ENCODE assay signal across 10 cellular contexts in the genomic region with DNA sequence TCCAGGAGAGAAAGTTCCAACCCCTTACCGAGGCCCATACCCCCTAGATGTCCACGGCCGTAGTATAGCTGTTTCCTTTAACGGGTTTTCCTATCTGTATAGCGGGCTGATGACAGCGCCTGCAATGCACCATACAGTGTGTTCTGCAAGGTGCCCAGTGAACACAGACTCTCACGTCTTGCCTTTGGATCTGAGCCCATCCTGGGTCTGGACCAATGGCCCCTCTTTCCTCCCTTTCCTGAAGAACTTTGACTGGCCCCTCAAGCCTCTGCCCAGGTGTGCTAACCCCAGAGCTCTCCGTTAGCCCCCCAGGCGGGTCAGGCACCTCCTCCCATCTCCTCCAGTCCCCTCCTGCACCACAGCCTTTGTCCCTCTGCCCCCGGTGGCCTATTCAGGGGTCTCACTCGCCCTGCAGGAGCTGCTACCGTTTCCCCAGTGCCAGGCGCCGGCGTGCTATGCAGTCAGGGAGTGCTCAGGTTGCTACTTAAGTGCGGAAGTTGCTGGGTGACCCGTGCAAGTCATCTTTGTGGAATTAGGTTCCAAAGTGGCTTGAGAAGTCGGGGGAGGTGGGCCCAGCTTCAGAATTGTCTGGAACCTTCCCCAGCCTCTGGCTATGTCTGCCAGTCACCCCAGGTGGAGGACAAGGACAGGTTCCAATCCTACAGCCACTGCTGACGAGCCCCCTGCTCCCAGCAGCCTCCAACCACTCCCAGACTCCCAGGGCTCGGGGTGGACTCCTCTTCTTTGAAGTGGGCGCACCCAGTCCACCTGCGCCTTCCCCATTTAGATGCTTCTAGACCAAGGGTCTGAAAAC. TPM values are rescaled to one million over a fixed set of nuclear protein-coding genes. Genes with fewer than 3 reads are reported as not detected.
DNase-seq lines count a peak whose midpoint lies in the region; ATAC-seq, FAIRE-seq and TF ChIP-seq lines count a peak whose summit lies in the region.
"Had no signal": no experiment of that assay in that cellular context is flagged by ENCODE, and none has a peak within 500 bp of the region (broad histone marks: within the 10 kb centered on the region; RNA-seq: fewer than 3 reads in every experiment).

No MANE protein-coding gene starts in this region.

- H3K27ac ChIP-seq in PC-3 (ENCODE audit: low read length) (no peak overlapping the region), H1 (ENCODE audit: low read depth, low read length) (no peak overlapping the region), osteoblast (ENCODE audit: low read depth, low read length) (no peak overlapping the region)

- H2BK120ac ChIP-seq in H1 (replicated peaks; ENCODE audit: low read depth, low read length) = no peak overlapping the region

- no peaks in the 10 kb centered on the region for H4K20me1 ChIP-seq in PC-3 (ENCODE audit: low read length)
- peaks cover 3 to 13% of the 10 kb centered on the region in 2 experiments for H4K20me1 ChIP-seq in H1 (replicated peaks in 1 of 2; ENCODE audit: control insufficient read depth in 1 of 2, insufficient read depth in 2 of 2, low read length in 2 of 2)
- H4K20me1 ChIP-seq in osteoblast (ENCODE audit: insufficient read depth, low read length) = peaks cover 17% of the 10 kb centered on the region

- no peak overlapping the region for H3K18ac ChIP-seq in H1 (ENCODE audit: extremely low read depth, low read length)

- H3K36me3 ChIP-seq in PC-3 (ENCODE audit: low read depth, low read length) = peaks cover 53% of the 10 kb centered on the region
- H3K36me3 ChIP-seq in H1 (ENCODE audit: control insufficient read depth in 2 of 4, insufficient read depth in 4 of 4, low read length in 3 of 4) = peaks cover 3 to 8% (median 4%) of the 10 kb centered on the region in 4 experiments; a peak in 5 of 8 replicates
- H3K36me3 ChIP-seq in osteoblast (ENCODE audit: insufficient read depth, low read length) = peaks cover 13% of the 10 kb centered on the region

- H2BK5ac ChIP-seq in H1 (ENCODE audit: low read depth, low read length) = no peak overlapping the region

- BruUV-seq in PC-3 (replicated peaks; lab: Mats Ljungman, UMichigan) = no TSS peak

- TF ChIP-seq RAD21 in H1 (IDR thresholded peaks at IDR 0.05 in 1 of 2, conservative IDR thresholded peaks at IDR 0.05 in 1 of 2; ENCODE audit: low read depth in 2 of 2, low read length in 2 of 2) = peak in 1 of 2 experiments; percentile 12; a peak in 1 of 4 replicates

- no peak overlapping the region for H4K5ac ChIP-seq in H1 (ENCODE audit: insufficient read length, low read depth, low read length)

- intact Hi-C loops in PC-3 (cut with micrococcal nuclease) = loop anchor here (1.0 to 2.0 kb wide), 4 partner anchors 32 to 554 kb away; no protein-coding TSS in a partner anchor

- H2BK12ac ChIP-seq in H1 (ENCODE audit: low read depth, low read length) = no peak overlapping the region

- CTCF ChIA-PET in PC-3 (lab: Charles Lee) (interaction anchor here (0.7 to 0.9 kb wide), 2 partner anchors 54 to 56 kb away, joined by 3 to 12 read pairs; no protein-coding TSS in a partner anchor), H1 (lab: Charles Lee; ENCODE audit: partially characterized antibody) (interaction anchor here (0.6 to 4.8 kb wide), 30 partner anchors 12 to 1023 kb away, joined by 3 to 28 read pairs (median 4); no protein-coding TSS in a partner anchor)

- no peak for TF ChIP-seq CTCF in D721Med (IDR thresholded peaks at IDR 0.05; ENCODE audit: insufficient read depth, missing control alignments)
- no peak for TF ChIP-seq CTCF in PC-3 (conservative IDR thresholded peaks at IDR 0.05; ENCODE audit: low read depth, low read length)
- peak; percentile 9 to 18 (median 10); a peak in 2 of 4 replicates for TF ChIP-seq CTCF in H1 (IDR thresholded peaks at IDR 0.05; ENCODE audit: control extremely low read depth in 1 of 3, insufficient read depth in 1 of 3, low read depth in 1 of 3, low read length in 3 of 3)
- no peak for TF ChIP-seq CTCF in osteoblast (IDR thresholded peaks at IDR 0.05; ENCODE audit: extremely low read depth, low read depth, low read length)

- H3K79me2 ChIP-seq in PC-3 (ENCODE audit: low read length) = peaks cover 11% of the 10 kb centered on the region
- peaks cover 0 to 2% of the 10 kb centered on the region in 2 experiments; a peak in 3 of 4 replicates for H3K79me2 ChIP-seq in H1 (ENCODE audit: control insufficient read depth in 1 of 2, insufficient read depth in 2 of 2, low read length in 2 of 2)
- H3K79me2 ChIP-seq in osteoblast (ENCODE audit: insufficient read depth, low read length) = no peaks in the 10 kb centered on the region

- no peak overlapping the region for H2AK5ac ChIP-seq in H1 (ENCODE audit: low read depth, low read length)

- no peak overlapping the region for H3K4me3 ChIP-seq in PC-3 (ENCODE audit: low read length)
- no peak overlapping the region for H3K4me3 ChIP-seq in H1 (ENCODE audit: extremely low read depth in 1 of 4, insufficient read depth in 2 of 4, low read depth in 3 of 4, low read length in 4 of 4)
- H3K4me3 ChIP-seq in osteoblast (ENCODE audit: insufficient read depth, low read length) = no peak overlapping the region

- ATAC-seq in PC-3 = no peak
- no peak for ATAC-seq in HG02884 (IDR thresholded peaks at IDR 0.05; ENCODE audit: unreplicated experiment)
- ATAC-seq in GM21723 (IDR thresholded peaks at IDR 0.05; ENCODE audit: unreplicated experiment) = no peak
- no peak for ATAC-seq in HG03354 (IDR thresholded peaks at IDR 0.05; ENCODE audit: poor library complexity, severe bottlenecking, unreplicated experiment)

- peaks cover 3% of the 10 kb centered on the region; the same call in 1 of the 2 replicates for H3K23me2 ChIP-seq in H1 (ENCODE audit: low read depth, low read length)

- H3F3A ChIP-seq in PC-3 (ENCODE audit: low read length, unreplicated experiment) = no peaks in the 10 kb centered on the region

- POLR2A ChIA-PET in PC-3 (lab: Charles Lee; ENCODE audit: unreplicated experiment) = no interaction called here
- POLR2A ChIA-PET in H1 (lab: Charles Lee; ENCODE audit: partially characterized antibody) = no interaction called here

- H3K79me1 ChIP-seq in H1 (ENCODE audit: low read depth, low read length) = peaks cover under 1% of the 10 kb centered on the region; the same call in 1 of the 2 replicates

- H3K4me1 ChIP-seq in PC-3 (ENCODE audit: insufficient read depth, low read length) = no peaks in the 10 kb centered on the region
- H3K4me1 ChIP-seq in H1 (replicated peaks in 1 of 4; ENCODE audit: control insufficient read depth in 3 of 4, insufficient read depth in 4 of 4, low read length in 3 of 4) = peaks cover 0 to 4% (median 2%) of the 10 kb centered on the region in 4 experiments; a peak in 3 of 7 replicates
- no peaks in the 10 kb centered on the region for H3K4me1 ChIP-seq in osteoblast (ENCODE audit: insufficient read depth, low read length)
- H3K4me1 ChIP-seq: Caco-2 had no signal

- no peak overlapping the region for H2BK20ac ChIP-seq in H1 (ENCODE audit: low read length)

- no peaks in the 10 kb centered on the region for H3K9me2 ChIP-seq in PC-3 (replicated peaks; ENCODE audit: low read length)

- FAIRE-seq in D721Med (lab: Jason Lieb, UNC) = no peak
- no peak for FAIRE-seq in H1 (lab: Jason Lieb, UNC)

- H3K9me3 ChIP-seq in PC-3 (ENCODE audit: low read length) (no peaks in the 10 kb centered on the region), H1 (ENCODE audit: insufficient read depth in 2 of 2, low read depth in 1 of 2, low read length in 1 of 2) (no peaks in the 10 kb centered on the region), osteoblast (ENCODE audit: low read depth, low read length) (no peaks in the 10 kb centered on the region)
- H3K9me3 ChIP-seq: Caco-2 had no signal

- no peak overlapping the region; the same call in 1 of the 2 replicates for H4K8ac ChIP-seq in H1 (ENCODE audit: extremely low read depth, insufficient read depth, low read length)

- peak; percentile 17 for DNase-seq in D721Med (ENCODE audit: insufficient read length, low spot score)
- peak; percentile 10 for DNase-seq in PC-3
- DNase-seq in H1 (ENCODE audit: low read depth in 1 of 2, low spot score in 2 of 2) = peak in 1 of 2 experiments; percentile 57
- peak; percentile 87 for DNase-seq in osteoblast (ENCODE audit: insufficient read length, low spot score, missing footprints)
- no peak for DNase-seq in GM19240 (ENCODE audit: insufficient read length, low spot score)

- H2BK15ac ChIP-seq in H1 (ENCODE audit: low read length) = no peak overlapping the region

- no peak overlapping the region for H4K91ac ChIP-seq in H1 (replicated peaks; ENCODE audit: insufficient read length, low read length)

- H3K4ac ChIP-seq in H1 (replicated peaks; ENCODE audit: insufficient read length, low read depth, low read length) = no peak overlapping the region

- WGBS in H1 (ENCODE audit: extremely low coverage in 1 of 2, insufficient coverage in 1 of 2, insufficient read length in 1 of 2, insufficient replicate concordance in 2 of 2, low coverage in 1 of 2, low lambda C conversion rate in 2 of 2, missing lambda C conversion rate in 1 of 2), 2 experiments = 85% methylated on average over 22 of the region's 22 CpGs; no CpG with 5 or more reads in 1 of the 2 experiments

- H2AFZ ChIP-seq in PC-3 (ENCODE audit: low read length) = no peak overlapping the region
- no peak overlapping the region for H2AFZ ChIP-seq in H1 (ENCODE audit: low read length)
- no peak overlapping the region for H2AFZ ChIP-seq in osteoblast (ENCODE audit: low read length)

- no peak for TF ChIP-seq POLR2A in H1 (IDR thresholded peaks at IDR 0.05; ENCODE audit: control extremely low read depth in 1 of 2, low read depth in 2 of 2, low read length in 2 of 2)

- no peaks in the 10 kb centered on the region for H3K27me3 ChIP-seq in PC-3 (ENCODE audit: low read length)
- no peaks in the 10 kb centered on the region for H3K27me3 ChIP-seq in H1 (replicated peaks in 1 of 4; ENCODE audit: control insufficient read depth in 3 of 4, extremely low read depth in 1 of 4, insufficient read depth in 3 of 4, low read length in 3 of 4)
- no peaks in the 10 kb centered on the region for H3K27me3 ChIP-seq in osteoblast (ENCODE audit: insufficient read depth, low read length)

- TF ChIP-seq EP300 in H1 (IDR thresholded peaks at IDR 0.05; ENCODE audit: borderline replicate concordance in 1 of 2, low read depth in 2 of 2, low read length in 2 of 2) = no peak

- H3K4me2 ChIP-seq in PC-3 (ENCODE audit: low read length) = no peak overlapping the region
- no peak overlapping the region for H3K4me2 ChIP-seq in H1 (ENCODE audit: insufficient read depth in 1 of 2, low read depth in 2 of 2, low read length in 2 of 2)
- H3K4me2 ChIP-seq in osteoblast (ENCODE audit: insufficient read depth, low read length) = no peak overlapping the region

- H3K9ac ChIP-seq in PC-3 (ENCODE audit: low read length) (no peak overlapping the region), H1 (replicated peaks in 1 of 4; ENCODE audit: extremely low read depth in 1 of 4, low read depth in 3 of 4, low read length in 3 of 4) (no peak overlapping the region; a peak in 1 of 7 replicates)

- no peak overlapping the region for H3K23ac ChIP-seq in H1 (ENCODE audit: insufficient read length)

- H3K14ac ChIP-seq in H1 (ENCODE audit: insufficient read length) = no peak overlapping the region

- H3K56ac ChIP-seq in H1 (replicated peaks; ENCODE audit: insufficient read length, low read depth, low read length) = no peak overlapping the region

RNA-seq across cellular contexts. Expression of a gene that starts 35.0 kb away (rescaled TPM):
- 0.12 TPM in 1 of 2 replicates, not detected in the other for total RNA-seq in PC-3 (2014; rRNA removed)
- not detected in 2 replicates for total RNA-seq in H1 (2021; fragmentation: NEBNext Ultra II Directional; extraction: Animal tissue kit (Norgen Biotek cat#: 25700))
- polyA plus RNA-seq in H1 (2011; rRNA removed) = not detected in 2 replicates
- not detected for polyA plus RNA-seq in H1 (2011; cell fraction: cytosol; rRNA removed)
- not detected for polyA plus RNA-seq in H1 (2011; cell fraction: nucleus; rRNA removed)
- polyA plus RNA-seq in H1 (2012, experiment 1 of 2) = not detected in 4 replicates
- not detected for polyA plus RNA-seq in H1 (2012, experiment 2 of 2)
- polyA plus RNA-seq in H1 (2013, experiment 1 of 2) = not detected
- not detected for polyA plus RNA-seq in H1 (2013, experiment 2 of 2)
- polyA minus RNA-seq in H1 (2011; rRNA and poly(A)+ RNA removed) = not detected in 2 replicates
- polyA minus RNA-seq in H1 (2011; cell fraction: cytosol; rRNA and poly(A)+ RNA removed) = not detected
- polyA minus RNA-seq in H1 (2011; cell fraction: nucleus; rRNA and poly(A)+ RNA removed) = not detected
- total RNA-seq in osteoblast = not detected in 2 replicates
- total RNA-seq: Caco-2 had no signal
- polyA plus RNA-seq: neural cell had no signal

RNA-seq across cellular contexts. Expression of a gene that starts 54.6 kb away (rescaled TPM):
- total RNA-seq in PC-3 (2014; rRNA removed) = 21.9 and 29.3 TPM in 2 replicates
- total RNA-seq in H1 (2021; fragmentation: NEBNext Ultra II Directional; extraction: Animal tissue kit (Norgen Biotek cat#: 25700)) = 20.0 and 20.5 TPM in 2 replicates
- polyA plus RNA-seq in H1 (2011; rRNA removed) = 12.7 and 18.1 TPM in 2 replicates
- polyA plus RNA-seq in H1 (2011; cell fraction: cytosol; rRNA removed) = 10.3 TPM
- polyA plus RNA-seq in H1 (2011; cell fraction: nucleus; rRNA removed) = 21.0 TPM
- polyA plus RNA-seq in H1 (2012, experiment 1 of 2) = 3.8 to 11.4 TPM (median 10.2 TPM) in 4 replicates
- polyA plus RNA-seq in H1 (2012, experiment 2 of 2) = 7.9 TPM
- polyA plus RNA-seq in H1 (2013, experiment 1 of 2) = 17.9 TPM
- polyA plus RNA-seq in H1 (2013, experiment 2 of 2) = 19.1 TPM
- polyA minus RNA-seq in H1 (2011; rRNA and poly(A)+ RNA removed) = 5.6 and 6.0 TPM in 2 replicates
- polyA minus RNA-seq in H1 (2011; cell fraction: cytosol; rRNA and poly(A)+ RNA removed) = 15.3 TPM
- 12.0 TPM for polyA minus RNA-seq in H1 (2011; cell fraction: nucleus; rRNA and poly(A)+ RNA removed)
- 20.3 and 23.5 TPM in 2 replicates for total RNA-seq in osteoblast

Comparison
In these comparisons a context has a peak if more than half of its experiments do, and no peak if none do; other contexts are left out.
1. CTCF ChIP-seq: peak in H1 (3 of 3); none in D721Med (single experiment), PC-3 (single experiment) and osteoblast (single experiment).